9 cellular contexts compared by ENCODE assay signal in the genomic region with DNA sequence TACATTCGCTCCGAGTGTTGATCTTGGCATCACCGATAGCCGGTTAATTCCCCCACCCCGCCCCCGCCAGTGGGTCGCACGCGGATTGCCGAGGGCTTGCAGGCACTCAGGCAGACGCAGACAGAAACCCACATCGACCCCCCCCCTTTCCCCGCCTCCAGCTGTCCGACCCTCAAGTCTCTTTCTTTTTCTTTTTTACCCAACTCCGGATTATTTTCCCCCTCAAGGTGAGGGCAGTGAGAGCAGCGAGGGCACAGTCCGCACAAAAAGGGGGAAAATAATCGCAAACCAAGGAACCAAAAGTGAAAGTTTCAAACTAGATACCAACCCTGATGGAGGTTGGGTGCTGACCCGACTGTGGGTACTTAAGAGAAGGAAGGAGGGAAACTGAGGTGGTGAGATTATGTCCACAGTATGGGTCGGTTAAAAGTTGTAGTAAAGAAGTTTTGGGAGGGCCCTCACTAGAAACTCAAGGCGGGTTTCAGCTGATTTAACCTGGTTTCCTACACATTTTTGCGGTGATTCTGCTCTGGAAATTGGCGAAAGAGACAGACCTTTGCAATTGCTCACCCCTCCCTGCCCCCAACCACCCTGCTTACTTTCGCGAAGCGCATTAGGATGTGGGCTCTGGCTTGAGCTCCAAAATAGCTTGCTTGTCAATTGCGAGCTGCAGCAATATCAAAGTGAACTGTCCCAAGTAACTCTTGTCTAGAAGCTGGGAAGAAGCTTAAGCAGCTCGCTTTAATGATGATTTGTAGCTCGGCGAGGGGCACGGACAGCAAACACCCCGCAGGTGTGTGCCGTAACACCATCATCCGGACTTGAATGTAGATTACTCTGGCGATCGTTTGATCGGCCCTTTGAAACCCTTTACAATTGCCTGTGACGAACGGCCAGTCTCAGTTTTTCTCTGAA. TPM values are rescaled to one million over a fixed set of nuclear protein-coding genes. Genes with fewer than 3 reads are reported as not detected.
A peak's percentile ranks its signal among the peaks of the same experiment; 100 is the strongest.
DNase-seq lines count a peak whose midpoint lies in the region; ATAC-seq and TF ChIP-seq lines count a peak whose summit lies in the region.
"Had no signal": no experiment of that assay in that cellular context is flagged by ENCODE, and none has a peak within 500 bp of the region (broad histone marks: within the 10 kb centered on the region; RNA-seq: fewer than 3 reads in every experiment).

No MANE protein-coding gene starts in this region.

- peaks cover 69% of the 10 kb centered on the region for H3K27me3 ChIP-seq in CD8-positive, alpha-beta memory T cell (ENCODE audit: insufficient read depth, low read length, poor library complexity, severe bottlenecking)
- peaks cover 98% of the 10 kb centered on the region for H3K27me3 ChIP-seq in neutrophil

- no peaks in the 10 kb centered on the region for H3K36me3 ChIP-seq in CD8-positive, alpha-beta memory T cell (ENCODE audit: insufficient read depth, low read length)
- no peaks in the 10 kb centered on the region for H3K36me3 ChIP-seq in neutrophil

- CTCF ChIA-PET in CD8-positive, alpha-beta memory T cell (lab: Charles Lee): no interaction called here

- no peak for DNase-seq in CD8-positive, alpha-beta memory T cell
- DNase-seq in NCI-H748 (lab: John Stamatoyannopoulos, UW; ENCODE audit: unreplicated experiment) (peak; percentile 77), epithelial cell of esophagus (ENCODE audit: low read depth) (no peak), posterior vena cava (ENCODE audit: low spot score) (no peak)
- DNase-seq: activated CD4-positive, alpha-beta T cell treated with anti-CD3 and anti-CD28 coated beads, Interleukin-2, amount 50 U/mL, for 48 hours had no signal

- peaks cover 5% of the 10 kb centered on the region for H3K4me1 ChIP-seq in CD8-positive, alpha-beta memory T cell (ENCODE audit: insufficient read depth, low read length)
- peaks cover 0 to 3% of the 10 kb centered on the region in 2 experiments for H3K4me1 ChIP-seq in neutrophil (ENCODE audit: control insufficient read depth in 1 of 2, insufficient read depth in 1 of 2, low read depth in 1 of 2, low read length in 1 of 2)

- H3K27ac ChIP-seq in CD8-positive, alpha-beta memory T cell (ENCODE audit: low read depth, low read length): no peak overlapping the region
- no peak overlapping the region for H3K27ac ChIP-seq in neutrophil

- no peak for TF ChIP-seq CTCF in epithelial cell of esophagus (IDR thresholded peaks at IDR 0.05; ENCODE audit: insufficient read depth, low read depth, low read length, missing control alignments)
- TF ChIP-seq CTCF in neutrophil (IDR thresholded peaks at IDR 0.05): no peak

- H3K4me3 Mint-ChIP-seq in CD8-positive, alpha-beta memory T cell: peak overlapping the region; percentile 9 to 82 (median 74)

- intact Hi-C loops in posterior vena cava (cut with DNase I): loop anchor here in 1 of 2 donors (10.0 kb wide), 1 partner anchor 957 kb away; no protein-coding TSS in a partner anchor

- H3K9me3 Mint-ChIP-seq in CD8-positive, alpha-beta memory T cell: peaks cover 8 to 53% (median 47%) of the 10 kb centered on the region in 5 donors

- H3K27ac Mint-ChIP-seq in CD8-positive, alpha-beta memory T cell: peak overlapping the region in 1 of 8 donors; percentile 81

- no peaks in the 10 kb centered on the region for H3K9me3 ChIP-seq in CD8-positive, alpha-beta memory T cell (ENCODE audit: low read length)
- H3K9me3 ChIP-seq in neutrophil: peaks cover 3% of the 10 kb centered on the region

- H3K27me3 Mint-ChIP-seq in CD8-positive, alpha-beta memory T cell: peaks cover 86 to 94% of the 10 kb centered on the region in 2 donors

- H3K4me3 ChIP-seq in CD8-positive, alpha-beta memory T cell (ENCODE audit: low read length): peak overlapping the region; percentile 50
- peak overlapping the region; percentile 50 for H3K4me3 ChIP-seq in epithelial cell of esophagus (ENCODE audit: low read length)
- peak overlapping the region; percentile 22 to 55 for H3K4me3 ChIP-seq in neutrophil (ENCODE audit: low read depth in 1 of 2, low read length in 1 of 2)

- peaks cover 0 to 5% (median 4%) of the 10 kb centered on the region in 3 donors for H3K36me3 Mint-ChIP-seq in CD8-positive, alpha-beta memory T cell

- ATAC-seq in HG03135 (IDR thresholded peaks at IDR 0.05; ENCODE audit: unreplicated experiment) (no peak), GM21825 (IDR thresholded peaks at IDR 0.05; ENCODE audit: unreplicated experiment) (no peak), HG02759 (IDR thresholded peaks at IDR 0.05; ENCODE audit: unreplicated experiment) (no peak)

- POLR2A ChIA-PET in CD8-positive, alpha-beta memory T cell (lab: Charles Lee): no interaction called here

- peaks cover 13 to 21% (median 13%) of the 10 kb centered on the region in 3 donors for H3K4me1 Mint-ChIP-seq in CD8-positive, alpha-beta memory T cell

RNA-seq across cellular contexts. Expression of gene SOX2, which starts 15.7 kb away (rescaled TPM):
- not detected for total RNA-seq in CD8-positive, alpha-beta memory T cell
- polyA plus RNA-seq in CD8-positive, alpha-beta memory T cell: not detected
- total RNA-seq in posterior vena cava: under 1 TPM; 0.19 to 0.29 TPM
